Comparison of ENCODE assay signal across 1 cellular context in the genomic region with DNA sequence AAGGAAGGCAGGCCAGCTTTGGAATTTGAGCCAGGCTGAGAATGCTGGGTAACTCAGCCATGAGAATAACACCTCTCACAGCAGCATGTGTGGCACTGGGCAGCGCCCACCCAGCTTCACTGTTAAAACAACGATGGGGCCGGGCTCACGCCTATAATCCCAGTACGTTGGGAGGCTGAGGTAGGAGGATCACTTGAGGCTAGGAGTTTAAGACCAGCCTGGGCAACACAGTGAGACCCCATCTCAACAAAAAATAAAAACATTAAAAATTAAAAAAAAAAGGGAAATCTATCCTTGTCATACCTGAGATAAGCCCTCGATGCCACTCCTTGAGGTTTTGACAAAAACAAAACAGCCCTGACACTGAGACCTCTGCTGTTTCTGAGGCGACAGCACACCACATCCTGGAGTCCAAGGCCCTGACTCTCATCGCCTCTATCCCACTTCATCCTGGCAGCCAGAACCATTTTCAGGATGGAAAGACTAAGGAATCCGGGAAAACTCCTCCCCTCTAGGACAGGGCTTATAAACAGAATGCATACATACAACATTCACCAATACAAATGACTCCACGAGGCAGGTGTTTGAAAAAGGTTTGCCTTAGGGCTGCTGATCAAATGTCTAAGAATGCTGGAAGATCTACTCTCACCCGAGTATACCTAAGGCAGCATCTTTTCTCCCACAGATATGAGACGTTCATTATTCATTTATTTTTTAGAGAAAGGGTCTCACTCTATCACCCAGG.
TF ChIP-seq lines count a peak whose summit lies in the region.

No MANE protein-coding gene starts in this region.

TF ChIP-seq in K562, 482 proteins besides CTCF, POLR2A, EP300 and RAD21:
- no peak for TF ChIP-seq ZNF134 (CRISPR knock-in tag; conservative IDR thresholded peaks at IDR 0.05)
- peak; percentile 73; the same call in 1 of the 2 replicates for TF ChIP-seq ZNF121 (CRISPR knock-in tag; conservative IDR thresholded peaks at IDR 0.05)
- TF ChIP-seq TGIF2 (CRISPR knock-in tag; IDR thresholded peaks at IDR 0.05): no peak
- TF ChIP-seq SIX5 (IDR thresholded peaks at IDR 0.05; ENCODE audit: borderline replicate concordance in 1 of 2, insufficient read depth in 1 of 2, low read depth in 1 of 2, low read length in 2 of 2): no peak
- TF ChIP-seq HNRNPLL (IDR thresholded peaks at IDR 0.05; ENCODE audit: low read depth, low read length, poor library complexity, severe bottlenecking): no peak
